ENCODE assay signal across 31 cellular contexts in genomic region chr2:221752781-221753180, GRCh38.
"Had no signal": no experiment of that assay in that cellular context is flagged by ENCODE, and none has a peak within 500 bp of the region (broad histone marks: within the 10 kb centered on the region; RNA-seq: fewer than 3 reads in every experiment).

No MANE protein-coding gene starts in this region.

- H3K36me3 Mint-ChIP-seq: activated naive CD8-positive, alpha-beta T cell; T-cell had no signal

- H3K27me3 Mint-ChIP-seq: activated B cell treated with CpG ODN at 0.5 μM for 24 hours; activated CD4-positive, alpha-beta memory T cell treated with anti-CD3 and anti-CD28 coated beads, Interleukin-2, amount 10 ng/mL, durations not matched to agents 7 days and 5 days; activated CD4-positive, alpha-beta T cell treated with anti-CD3 and anti-CD28 coated beads, Interleukin-2, amount 10 ng/mL, durations not matched to agents 24 days and 14 days; activated naive CD8-positive, alpha-beta T cell; activated T-cell treated with anti-CD3 and anti-CD28 coated beads, Interleukin-2, amount 50 U/mL, for 24 hours; T-cell had no signal

- H3K4me1 Mint-ChIP-seq: activated B cell treated with CpG ODN at 0.5 μM for 24 hours; activated CD4-positive, alpha-beta memory T cell treated with anti-CD3 and anti-CD28 coated beads, Interleukin-2, amount 10 ng/mL, durations not matched to agents 7 days and 5 days; activated CD4-positive, alpha-beta T cell treated with anti-CD3 and anti-CD28 coated beads, Interleukin-2, amount 10 ng/mL, durations not matched to agents 24 days and 14 days; T-cell had no signal

- H3K36me3 ChIP-seq: cardiac muscle cell, colonic mucosa, esophagus muscularis mucosa, WERI-Rb-1 had no signal

- H3K4me3 ChIP-seq: body of pancreas, cardiac muscle cell, colonic mucosa, esophagus muscularis mucosa had no signal

- H3K27ac Mint-ChIP-seq: activated B cell treated with CpG ODN at 0.5 μM for 24 hours; activated CD4-positive, alpha-beta memory T cell treated with anti-CD3 and anti-CD28 coated beads, Interleukin-2, amount 10 ng/mL, durations not matched to agents 7 days and 5 days; activated CD4-positive, alpha-beta T cell treated with anti-CD3 and anti-CD28 coated beads, Interleukin-2, amount 10 ng/mL, durations not matched to agents 24 days and 14 days; activated naive CD8-positive, alpha-beta T cell; activated T-cell treated with anti-CD3 and anti-CD28 coated beads, Interleukin-2, amount 50 U/mL, for 24 hours; activated T-cell treated with anti-CD3 and anti-CD28 coated beads, Interleukin-2, amount 50 U/mL, for 72 hours; T-cell; T-helper 1 cell treated with Interleukin-12 subunit alpha and Interleukin-12 subunit beta and Interleukin-4 antibody, amounts not matched to agents 30 μg/mL and 1 μg/mL, for 36 hours; T-helper 2 cell treated with Interferon-gamma antibody and Interleukin-4, amounts not matched to agents 5 μg/mL and 100 μg/mL, for 36 hours had no signal

- H3K9me3 Mint-ChIP-seq: activated B cell treated with CpG ODN at 0.5 μM for 24 hours; activated CD4-positive, alpha-beta memory T cell treated with anti-CD3 and anti-CD28 coated beads, Interleukin-2, amount 10 ng/mL, durations not matched to agents 7 days and 5 days; T-helper 2 cell treated with Interferon-gamma antibody and Interleukin-4, amounts not matched to agents 5 μg/mL and 100 μg/mL, for 36 hours had no signal

- H3K27me3 ChIP-seq: body of pancreas, cardiac muscle cell, colonic mucosa, esophagus muscularis mucosa had no signal

- H3K4me3 Mint-ChIP-seq: activated B cell treated with CpG ODN at 0.5 μM for 24 hours; activated CD4-positive, alpha-beta memory T cell treated with anti-CD3 and anti-CD28 coated beads, Interleukin-2, amount 10 ng/mL, durations not matched to agents 7 days and 5 days; activated CD4-positive, alpha-beta T cell treated with anti-CD3 and anti-CD28 coated beads, Interleukin-2, amount 10 ng/mL, durations not matched to agents 24 days and 14 days; activated naive CD8-positive, alpha-beta T cell; activated T-cell treated with anti-CD3 and anti-CD28 coated beads, Interleukin-2, amount 50 U/mL, for 24 hours; activated T-cell treated with anti-CD3 and anti-CD28 coated beads, Interleukin-2, amount 50 U/mL, for 72 hours; T-cell; T-helper 1 cell treated with Interleukin-12 subunit alpha and Interleukin-12 subunit beta and Interleukin-4 antibody, amounts not matched to agents 30 μg/mL and 1 μg/mL, for 36 hours; T-helper 2 cell treated with Interferon-gamma antibody and Interleukin-4, amounts not matched to agents 5 μg/mL and 100 μg/mL, for 36 hours had no signal

- ATAC-seq: activated CD4-positive, CD25-positive, alpha-beta regulatory T cell treated with anti-CD3 and anti-CD28 coated beads, Interleukin-2, amount 50 U/mL, for 24 hours; body of pancreas; T-cell had no signal

- H3K9me3 ChIP-seq: body of pancreas, colonic mucosa, esophagus muscularis mucosa had no signal

- DNase-seq: activated B cell treated with CpG ODN at 0.5 μM for 24 hours; activated CD4-positive, alpha-beta memory T cell treated with anti-CD3 and anti-CD28 coated beads, Interleukin-2, amount 10 ng/mL, durations not matched to agents 7 days and 5 days; activated CD4-positive, alpha-beta T cell treated with anti-CD3 and anti-CD28 coated beads, Interleukin-2, amount 10 ng/mL, durations not matched to agents 24 days and 14 days; activated CD4-positive, alpha-beta T cell treated with anti-CD3 and anti-CD28 coated beads, Interleukin-2, amount 50 U/mL, for 4 hours; activated CD8-positive, alpha-beta memory T cell treated with anti-CD3 and anti-CD28 coated beads, Interleukin-2, amount 50 U/mL, for 48 hours; activated effector memory CD4-positive, alpha-beta T cell treated with Interleukin-2 at 50 U/mL for 16 hours; activated gamma-delta T cell treated with Interleukin-2 at 50 U/mL for 16 hours; activated naive CD4-positive, alpha-beta T cell treated with anti-CD3 and anti-CD28 coated beads, Interleukin-2, amount 50 U/mL, for 16 hours; activated naive CD4-positive, alpha-beta T cell treated with Interleukin-2 at 50 U/mL for 16 hours; activated T-cell treated with anti-CD3 and anti-CD28 coated beads for 4 hours; activated T-cell treated with anti-CD3 and anti-CD28 coated beads, Interleukin-2, amount 50 U/mL, for 24 hours; activated T-cell treated with anti-CD3 and anti-CD28 coated beads, Interleukin-2, amount 50 U/mL, for 72 hours; amniotic stem cell; anterior cingulate cortex; body of pancreas; central memory CD4-positive, alpha-beta T cell; cerebellar nuclear complex; colonic mucosa; effector CD8-positive, alpha-beta T cell; foreskin fibroblast; head of caudate nucleus; hippocampal formation; T-cell; T1000; WERI-Rb-1 had no signal
